ENCODE assay signal across 23 cellular contexts in the genomic region with DNA sequence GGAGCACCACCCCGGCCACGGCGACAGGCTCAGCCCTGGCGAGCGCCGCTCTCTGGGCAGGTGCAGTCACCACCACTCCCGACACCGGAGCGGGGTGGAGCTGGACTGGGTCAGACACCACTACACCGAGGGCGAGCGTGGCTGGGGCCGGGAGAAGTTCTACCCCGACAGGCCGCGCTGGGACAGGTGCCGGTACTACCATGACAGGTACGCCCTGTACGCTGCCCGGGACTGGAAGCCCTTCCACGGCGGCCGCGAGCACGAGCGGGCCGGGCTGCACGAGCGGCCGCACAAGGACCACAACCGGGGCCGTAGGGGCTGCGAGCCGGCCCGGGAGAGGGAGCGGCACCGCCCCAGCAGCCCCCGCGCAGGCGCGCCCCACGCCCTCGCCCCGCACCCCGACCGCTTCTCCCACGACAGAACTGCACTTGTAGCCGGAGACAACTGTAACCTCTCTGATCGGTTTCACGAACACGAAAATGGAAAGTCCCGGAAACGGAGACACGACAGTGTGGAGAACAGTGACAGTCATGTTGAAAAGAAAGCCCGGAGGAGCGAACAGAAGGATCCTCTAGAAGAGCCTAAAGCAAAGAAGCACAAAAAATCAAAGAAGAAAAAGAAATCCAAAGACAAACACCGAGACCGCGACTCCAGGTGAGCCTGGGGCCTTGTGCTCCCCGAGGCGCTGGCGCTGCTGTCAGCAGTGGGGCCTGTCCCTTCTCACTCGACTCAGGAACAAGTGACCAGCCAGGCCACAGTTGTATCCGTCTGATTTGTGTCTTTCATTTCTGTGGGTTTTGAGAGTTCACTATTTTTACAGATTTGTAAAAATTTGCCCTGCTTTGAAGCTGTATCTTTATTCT. TPM values are rescaled to one million over a fixed set of nuclear protein-coding genes. Genes with fewer than 3 reads are reported as not detected.
DNase-seq lines count a peak whose midpoint lies in the region; ATAC-seq and TF ChIP-seq lines count a peak whose summit lies in the region.
"Had no signal": no experiment of that assay in that cellular context is flagged by ENCODE, and none has a peak within 500 bp of the region (broad histone marks: within the 10 kb centered on the region; RNA-seq: fewer than 3 reads in every experiment).

No MANE protein-coding gene starts in this region.

- no peaks in the 10 kb centered on the region for H3K27me3 Mint-ChIP-seq in chondrocyte (ENCODE audit: low read depth)
- H3K27me3 Mint-ChIP-seq: B cell had no signal

- no peak overlapping the region for H3K4me3 Mint-ChIP-seq in chondrocyte (ENCODE audit: unreplicated experiment)
- H3K4me3 Mint-ChIP-seq: B cell, H9 had no signal

- H3K36me3 ChIP-seq in Panc1 (ENCODE audit: control insufficient read depth, insufficient read depth, low read length) (peaks cover 7% of the 10 kb centered on the region; the same call in 1 of the 2 replicates), mucosa of descending colon (ENCODE audit: low read depth) (no peaks in the 10 kb centered on the region), HAP-1 (replicated peaks) (peaks cover 80% of the 10 kb centered on the region), BE2C (peaks cover 80% of the 10 kb centered on the region)

- H3K9me3 Mint-ChIP-seq in chondrocyte (ENCODE audit: low read depth) = no peaks in the 10 kb centered on the region
- H3K9me3 Mint-ChIP-seq: H9 had no signal

- TF ChIP-seq CTCF in Panc1 (IDR thresholded peaks at IDR 0.05) (no peak), chondrocyte (IDR thresholded peaks at IDR 0.05) (no peak), mucosa of descending colon (IDR thresholded peaks at IDR 0.05) (no peak), BE2C (IDR thresholded peaks at IDR 0.05; ENCODE audit: low read depth, low read length) (no peak)

- H3K4me3 ChIP-seq in Panc1 (ENCODE audit: low read depth in 2 of 2, low read length in 2 of 2) = no peak overlapping the region
- H3K4me3 ChIP-seq in mucosa of descending colon = no peak overlapping the region
- H3K4me3 ChIP-seq in HAP-1 = no peak overlapping the region
- no peak overlapping the region for H3K4me3 ChIP-seq in BE2C (ENCODE audit: low read depth, low read length)
- H3K4me3 ChIP-seq: A549, K562, MG63, Peyer's patch had no signal

- no peak overlapping the region for H3K27ac Mint-ChIP-seq in chondrocyte (ENCODE audit: unreplicated experiment)
- H3K27ac Mint-ChIP-seq: B cell, H9 had no signal

- POLR2A ChIA-PET in Panc1 (lab: Charles Lee) = no interaction called here

- intact Hi-C loops in Panc1 (cut with micrococcal nuclease; ENCODE audit: unreplicated experiment) = loop anchor here (10.0 kb wide), 1 partner anchor 280 kb away; no protein-coding TSS in a partner anchor
- intact Hi-C loops in mucosa of descending colon (cut with DNase I, micrococcal nuclease) = loop anchor here in 1 of 2 donors (5.0 kb wide), 1 partner anchor 168 kb away; no protein-coding TSS in a partner anchor

- DNase-seq in Panc1 (ENCODE audit: low read depth, low spot score) (no peak), chondrocyte (ENCODE audit: low spot score) (peak; percentile 95), mucosa of descending colon (no peak), HAP-1 (ENCODE audit: low spot score in 2 of 2) (no peak), substantia nigra (lab: John Stamatoyannopoulos, UW) (no peak), BE2C (no peak)
- no peak for DNase-seq in stimulated activated naive CD8-positive, alpha-beta T cell treated with anti-CD3 and anti-CD28 coated beads, Interleukin-15, Interleukin-2, amounts not matched to agents 100 U/mL and 50 U/mL, for 24 hours
- no peak for DNase-seq in activated CD4-positive, alpha-beta T cell treated with anti-CD3 and anti-CD28 coated beads, Interleukin-2, amount 50 U/mL, for 4 hours
- DNase-seq: DMS53, GDM1, H9, MG63, NCI-H1417, NCI-H1694 treated with DMSO at 0.1 percent for 48 hours, NCI-H2081 treated with DMSO at 0.1 percent for 48 hours, NCI-H2171 treated with DMSO at 0.1 percent for 48 hours, NCI-H524 treated with DMSO at 0.1 percent for 48 hours, NCI-H82 had no signal

- CTCF ChIA-PET in Panc1 (lab: Charles Lee) = no interaction called here

- no peaks in the 10 kb centered on the region for H3K27me3 ChIP-seq in Panc1 (ENCODE audit: control insufficient read depth, insufficient read depth, low read length)
- H3K27me3 ChIP-seq in HAP-1 (ENCODE audit: low read depth) = no peaks in the 10 kb centered on the region
- no peaks in the 10 kb centered on the region for H3K27me3 ChIP-seq in BE2C
- H3K27me3 ChIP-seq: MG63, Peyer's patch had no signal

- H3K9me3 ChIP-seq in Panc1 (ENCODE audit: control insufficient read depth, insufficient read depth, low read depth, low read length) = no peaks in the 10 kb centered on the region
- no peaks in the 10 kb centered on the region for H3K9me3 ChIP-seq in mucosa of descending colon
- H3K9me3 ChIP-seq in HAP-1 = no peaks in the 10 kb centered on the region
- no peaks in the 10 kb centered on the region for H3K9me3 ChIP-seq in BE2C
- H3K9me3 ChIP-seq: A549, MG63, Peyer's patch had no signal

- ATAC-seq in Panc1 (0 out of 2 replicates have a peak, but pooled peaks have one; percentile 10), mucosa of descending colon (peak; percentile 74)
- peak; percentile 29 for ATAC-seq in stimulated activated naive CD8-positive, alpha-beta T cell treated with anti-CD3 and anti-CD28 coated beads, Interleukin-15, Interleukin-2, amounts not matched to agents 100 U/mL and 50 U/mL, for 24 hours
- ATAC-seq: A549, HepG2, K562 had no signal

- H3K27ac ChIP-seq in Panc1 (ENCODE audit: low read length) (no peak overlapping the region), substantia nigra (ENCODE audit: low read depth, low read length, poor library complexity, severe bottlenecking) (no peak overlapping the region)
- H3K27ac ChIP-seq: A549, Peyer's patch had no signal

- in situ Hi-C loops in Panc1 (cut with HindIII; ENCODE audit: low pct_unique_long_range_greater_than_20kb, low sequenced_read_pairs) (no loop called here), HAP-1 (cut with MboI; ENCODE audit: low sequenced_read_pairs) (no loop called here)

- no TSS peak for BruUV-seq in Panc1 (replicated peaks; lab: Mats Ljungman, UMichigan)

- H3K4me1 Mint-ChIP-seq in chondrocyte (ENCODE audit: low read depth) = no peaks in the 10 kb centered on the region
- H3K4me1 Mint-ChIP-seq: B cell had no signal

- H3K4me1 ChIP-seq in Panc1 (ENCODE audit: control insufficient read depth, insufficient read depth, low read length) (no peaks in the 10 kb centered on the region), mucosa of descending colon (ENCODE audit: low read depth) (no peaks in the 10 kb centered on the region), HAP-1 (no peaks in the 10 kb centered on the region), BE2C (peaks cover 10% of the 10 kb centered on the region)
- H3K4me1 ChIP-seq: A549 had no signal

- peaks cover 28% of the 10 kb centered on the region for H3K36me3 Mint-ChIP-seq in chondrocyte (ENCODE audit: low read depth)

RNA-seq across cellular contexts. Expression of a gene that starts 50.0 kb away (rescaled TPM):
- total RNA-seq in Panc1 (2021; ENCODE audit: unreplicated experiment) (18.6 TPM), chondrocyte (10.8 to 11.9 TPM (median 11.0 TPM) in 3 replicates), mucosa of descending colon (10 to 100 TPM; 11.0 to 13.1 (median 12.9) TPM)
- 12.6 TPM for polyA plus RNA-seq in Panc1 (2012; ENCODE audit: insufficient read length)
- 16.3 TPM for polyA plus RNA-seq in BE2C (2012; ENCODE audit: insufficient read depth, insufficient read length, low read depth)

Comparison
In these comparisons a context has a peak if more than half of its experiments do, and no peak if none do; other contexts are left out.
1. ATAC-seq: peak in every context shown above with its lines; median percentile 74 in mucosa of descending colon; 29 in stimulated activated naive CD8-positive, alpha-beta T cell treated with anti-CD3 and anti-CD28 coated beads, Interleukin-15, Interleukin-2, amounts not matched to agents 100 U/mL and 50 U/mL, for 24 hours; 10 in Panc1.